1 cellular context compared by ENCODE assay signal in genomic region chr7:92799446-92800211, GRCh38.
TF ChIP-seq lines count a peak whose summit lies in the region.

No MANE protein-coding gene starts in this region.

TF ChIP-seq in SK-N-SH treated with all-trans-retinoic acid at 6 μM for 48 hours, 23 proteins besides CTCF, POLR2A, EP300 and RAD21 (continued from another document):
- TF ChIP-seq, protein P1, sequence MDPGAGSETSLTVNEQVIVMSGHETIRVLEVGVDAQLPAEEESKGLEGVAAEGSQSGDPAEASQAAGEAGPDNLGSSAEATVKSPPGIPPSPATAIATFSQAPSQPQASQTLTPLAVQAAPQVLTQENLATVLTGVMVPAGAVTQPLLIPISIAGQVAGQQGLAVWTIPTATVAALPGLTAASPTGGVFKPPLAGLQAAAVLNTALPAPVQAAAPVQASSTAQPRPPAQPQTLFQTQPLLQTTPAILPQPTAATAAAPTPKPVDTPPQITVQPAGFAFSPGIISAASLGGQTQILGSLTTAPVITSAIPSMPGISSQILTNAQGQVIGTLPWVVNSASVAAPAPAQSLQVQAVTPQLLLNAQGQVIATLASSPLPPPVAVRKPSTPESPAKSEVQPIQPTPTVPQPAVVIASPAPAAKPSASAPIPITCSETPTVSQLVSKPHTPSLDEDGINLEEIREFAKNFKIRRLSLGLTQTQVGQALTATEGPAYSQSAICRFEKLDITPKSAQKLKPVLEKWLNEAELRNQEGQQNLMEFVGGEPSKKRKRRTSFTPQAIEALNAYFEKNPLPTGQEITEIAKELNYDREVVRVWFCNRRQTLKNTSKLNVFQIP (CRISPR knock-in tag; IDR thresholded peaks at IDR 0.05; ENCODE audit: borderline replicate concordance, low read depth): no peak
- TF ChIP-seq PPARA (CRISPR knock-in tag; IDR thresholded peaks at IDR 0.05; ENCODE audit: borderline replicate concordance) (no peak), ZNF8 (CRISPR knock-in tag; IDR thresholded peaks at IDR 0.05) (no peak), ZFP3 (CRISPR knock-in tag; IDR thresholded peaks at IDR 0.05) (no peak), SNAI2 (CRISPR knock-in tag; IDR thresholded peaks at IDR 0.05) (no peak), ZNF565 (CRISPR knock-in tag; conservative IDR thresholded peaks at IDR 0.05; ENCODE audit: low read depth) (no peak)
- TF ChIP-seq, protein P2, sequence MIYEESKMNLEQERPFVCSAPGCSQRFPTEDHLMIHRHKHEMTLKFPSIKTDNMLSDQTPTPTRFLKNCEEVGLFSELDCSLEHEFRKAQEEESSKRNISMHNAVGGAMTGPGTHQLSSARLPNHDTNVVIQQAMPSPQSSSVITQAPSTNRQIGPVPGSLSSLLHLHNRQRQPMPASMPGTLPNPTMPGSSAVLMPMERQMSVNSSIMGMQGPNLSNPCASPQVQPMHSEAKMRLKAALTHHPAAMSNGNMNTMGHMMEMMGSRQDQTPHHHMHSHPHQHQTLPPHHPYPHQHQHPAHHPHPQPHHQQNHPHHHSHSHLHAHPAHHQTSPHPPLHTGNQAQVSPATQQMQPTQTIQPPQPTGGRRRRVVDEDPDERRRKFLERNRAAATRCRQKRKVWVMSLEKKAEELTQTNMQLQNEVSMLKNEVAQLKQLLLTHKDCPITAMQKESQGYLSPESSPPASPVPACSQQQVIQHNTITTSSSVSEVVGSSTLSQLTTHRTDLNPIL (CRISPR knock-in tag; IDR thresholded peaks at IDR 0.05; ENCODE audit: low read depth): no peak
TF ChIP-seq in SK-N-SH treated with all-trans-retinoic acid at 6 μM for 48 hours: peak in this region for 0.
